Comparison of ENCODE assay signal across 9 cellular contexts in genomic region chr5:162243651-162244050, GRCh38.
"Had no signal": no experiment of that assay in that cellular context is flagged by ENCODE, and none has a peak within 500 bp of the region (broad histone marks: within the 10 kb centered on the region; RNA-seq: fewer than 3 reads in every experiment).

No MANE protein-coding gene starts in this region.

- H3K9ac ChIP-seq: KMS-11 had no signal

- H3K27ac Mint-ChIP-seq: IgD-negative memory B cell had no signal

- H3K27me3 Mint-ChIP-seq: IgD-negative memory B cell had no signal

- H3K4me3 ChIP-seq: K562 had no signal

- H3K4me1 Mint-ChIP-seq: IgD-negative memory B cell had no signal

- H3K4me3 Mint-ChIP-seq: IgD-negative memory B cell had no signal

- H3K4me2 ChIP-seq: KMS-11 had no signal

- H3K36me3 Mint-ChIP-seq: IgD-negative memory B cell had no signal

- DNase-seq: IMR-90, Karpas-422, KBM-7, KG1 had no signal

- ATAC-seq: HepG2, K562 had no signal

- H3K27ac ChIP-seq: HL-60, KMS-11 had no signal
